9 cellular contexts compared by ENCODE assay signal in the genomic region with DNA sequence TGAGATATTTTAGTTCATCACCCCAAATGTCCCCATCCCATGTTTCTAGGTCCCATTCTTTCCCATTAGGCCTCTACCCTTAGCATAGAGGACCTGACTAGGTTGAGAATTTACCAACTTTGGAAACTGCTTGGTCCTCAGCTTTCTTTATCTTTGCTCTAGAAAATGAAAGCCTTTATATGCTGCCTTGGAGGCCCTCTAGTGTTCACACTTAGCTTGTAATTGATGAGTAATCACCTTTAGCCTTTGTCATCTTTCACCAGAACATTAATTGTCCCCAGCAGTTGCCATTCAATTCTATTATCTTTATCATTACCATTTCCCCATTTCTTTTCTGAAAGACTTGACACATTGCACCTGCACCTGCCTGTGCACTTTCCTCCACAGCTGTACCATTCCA.
DNase-seq lines count a peak whose midpoint lies in the region; ATAC-seq and TF ChIP-seq lines count a peak whose summit lies in the region.
"Had no signal": no experiment of that assay in that cellular context is flagged by ENCODE, and none has a peak within 500 bp of the region (broad histone marks: within the 10 kb centered on the region; RNA-seq: fewer than 3 reads in every experiment).

No MANE protein-coding gene starts in this region.

- no peaks in the 10 kb centered on the region for H3K79me2 ChIP-seq in neural cell (replicated peaks; ENCODE audit: insufficient read depth, low read length)

- no peaks in the 10 kb centered on the region for H3K36me3 ChIP-seq in breast epithelium
- H3K36me3 ChIP-seq in neural cell (ENCODE audit: insufficient read depth, low read length) = no peaks in the 10 kb centered on the region

- H4K20me1 ChIP-seq in neural cell (ENCODE audit: insufficient read depth) = no peaks in the 10 kb centered on the region

- peak; percentile 58 for ATAC-seq in GM18520 (IDR thresholded peaks at IDR 0.05; ENCODE audit: unreplicated experiment)
- ATAC-seq in HG03045 (IDR thresholded peaks at IDR 0.05; ENCODE audit: unreplicated experiment) = no peak
- no peak for ATAC-seq in HG03095 (IDR thresholded peaks at IDR 0.05; ENCODE audit: unreplicated experiment)

- TF ChIP-seq CTCF in breast epithelium (IDR thresholded peaks at IDR 0.05) (peak in 2 of 3 donors; percentile 19 to 27), neural cell (IDR thresholded peaks at IDR 0.05; ENCODE audit: poor library complexity, severe bottlenecking) (peak; percentile 63)

- no peaks in the 10 kb centered on the region for H3K4me1 ChIP-seq in breast epithelium

- no peak overlapping the region for H2AFZ ChIP-seq in neural cell (ENCODE audit: low read depth, low read length)

- no peak overlapping the region for H3K9ac ChIP-seq in neural cell (ENCODE audit: low read length)

- TF ChIP-seq EP300 in neural cell (conservative IDR thresholded peaks at IDR 0.05; ENCODE audit: poor library complexity, severe bottlenecking) = no peak

- intact Hi-C loops in breast epithelium (cut with DNase I; ENCODE audit: low total_unique reads) = no loop called here

- no peak for TF ChIP-seq POLR2A in breast epithelium (IDR thresholded peaks at IDR 0.05)

- no peaks in the 10 kb centered on the region for H3K9me2 ChIP-seq in neural cell (ENCODE audit: insufficient read depth, low read length)

- TF ChIP-seq RAD21 in neural cell (conservative IDR thresholded peaks at IDR 0.05) = peak; percentile 65

- H3K27ac ChIP-seq in breast epithelium (no peak overlapping the region), neural cell (ENCODE audit: low read length) (no peak overlapping the region)

- H3K4me3 ChIP-seq in breast epithelium (no peak overlapping the region), neural cell (ENCODE audit: low read length) (no peak overlapping the region)
- H3K4me3 ChIP-seq: lung had no signal

- H3K27me3 ChIP-seq in breast epithelium (no peaks in the 10 kb centered on the region), neural cell (ENCODE audit: insufficient read depth, low read depth, low read length) (no peaks in the 10 kb centered on the region)

- no peaks in the 10 kb centered on the region for H3K9me3 ChIP-seq in breast epithelium
- H3K9me3 ChIP-seq in neural cell (ENCODE audit: low read length) = no peaks in the 10 kb centered on the region

- DNase-seq in HPDE6-E6E7 (ENCODE audit: extremely low spot score) (peak; percentile 4), breast epithelium (ENCODE audit: low spot score in 2 of 2) (no peak), KG1 (lab: John Stamatoyannopoulos, UW) (no peak), mesenteric fat pad (ENCODE audit: low spot score) (no peak)

- no peaks in the 10 kb centered on the region for H3F3A ChIP-seq in neural cell (ENCODE audit: insufficient read depth, low read length, poor library complexity, severe bottlenecking)

- no peak overlapping the region for H3K4me2 ChIP-seq in neural cell (ENCODE audit: low read length)

TF ChIP-seq in neural cell, 6 proteins besides CTCF, POLR2A, EP300 and RAD21:
- TF ChIP-seq TAF1 (IDR thresholded peaks at IDR 0.05; ENCODE audit: low read depth) (no peak), SMC3 (conservative IDR thresholded peaks at IDR 0.05; ENCODE audit: poor library complexity) (peak; percentile 61)
